Comparison of ENCODE assay signal across 9 cellular contexts in genomic region chr6:35611235-35611634, GRCh38.
A peak's percentile ranks its signal among the peaks of the same experiment; 100 is the strongest.
DNase-seq lines count a peak whose midpoint lies in the region; ATAC-seq and TF ChIP-seq lines count a peak whose summit lies in the region.
"Had no signal": no experiment of that assay in that cellular context is flagged by ENCODE, and none has a peak within 500 bp of the region (broad histone marks: within the 10 kb centered on the region; RNA-seq: fewer than 3 reads in every experiment).

No MANE protein-coding gene starts in this region.

- H3K27me3 Mint-ChIP-seq in activated CD8-positive, alpha-beta T cell treated with anti-CD3 and anti-CD28 coated beads, Interleukin-2, amount 10 ng/mL, durations not matched to agents 7 days and 5 days (ENCODE audit: low read depth): no peaks in the 10 kb centered on the region

- DNase-seq in GM12865 (ENCODE audit: low read depth): peak; percentile 46
- DNase-seq in activated CD8-positive, alpha-beta T cell treated with anti-CD3 and anti-CD28 coated beads, Interleukin-2, amount 10 ng/mL, durations not matched to agents 7 days and 5 days: peak; percentile 44
- DNase-seq in Right ventricle myocardium superior: no peak
- DNase-seq in stimulated activated naive CD4-positive, alpha-beta T cell treated with Interleukin-2 at 50 U/mL for 16 hours (lab: John Stamatoyannopoulos, UW): peak; percentile 18
- DNase-seq in DMS153 (lab: John Stamatoyannopoulos, UW): no peak
- DNase-seq in cerebellar cortex (ENCODE audit: low spot score): no peak
- no peak for DNase-seq in NCI-H128 (lab: John Stamatoyannopoulos, UW; ENCODE audit: unreplicated experiment)
- DNase-seq: NCI-H2107 had no signal

- no peak for TF ChIP-seq CTCF in GM12865 (IDR thresholded peaks at IDR 0.05; ENCODE audit: insufficient read depth, low read depth, low read length, missing control alignments)

- CTCF ChIA-PET in activated CD8-positive, alpha-beta T cell treated with anti-CD3 and anti-CD28 coated beads, Interleukin-2, amount 10 ng/mL, durations not matched to agents 7 days and 5 days (lab: Charles Lee): interaction anchor here (1.2 to 3.3 kb wide), 5 partner anchors 8 to 88 kb away, joined by 3 to 14 read pairs (median 6); no protein-coding TSS in a partner anchor

- peak; percentile 79 for ATAC-seq in activated CD8-positive, alpha-beta T cell treated with anti-CD3 and anti-CD28 coated beads, Interleukin-2, amount 10 ng/mL, durations not matched to agents 7 days and 5 days
- peak; percentile 34 for ATAC-seq in Right ventricle myocardium superior (ENCODE audit: poor library complexity)

- H3K27ac Mint-ChIP-seq in activated CD8-positive, alpha-beta T cell treated with anti-CD3 and anti-CD28 coated beads, Interleukin-2, amount 10 ng/mL, durations not matched to agents 7 days and 5 days: peak overlapping the region; percentile 76
- H3K27ac Mint-ChIP-seq: neural progenitor cell had no signal

- no peak overlapping the region for H3K4me3 ChIP-seq in GM12865 (ENCODE audit: low read depth, low read length)
- H3K4me3 ChIP-seq: neural progenitor cell had no signal

- POLR2A ChIA-PET in activated CD8-positive, alpha-beta T cell treated with anti-CD3 and anti-CD28 coated beads, Interleukin-2, amount 10 ng/mL, durations not matched to agents 7 days and 5 days (lab: Charles Lee): interaction anchor here (1.1 to 1.8 kb wide), 2 partner anchors 9 to 11 kb away, joined by 3 to 4 read pairs; no protein-coding TSS in a partner anchor

- H3K36me3 Mint-ChIP-seq in activated CD8-positive, alpha-beta T cell treated with anti-CD3 and anti-CD28 coated beads, Interleukin-2, amount 10 ng/mL, durations not matched to agents 7 days and 5 days (ENCODE audit: low read depth): peaks cover 74% of the 10 kb centered on the region

- H3K4me1 Mint-ChIP-seq in activated CD8-positive, alpha-beta T cell treated with anti-CD3 and anti-CD28 coated beads, Interleukin-2, amount 10 ng/mL, durations not matched to agents 7 days and 5 days (ENCODE audit: low read depth): peaks cover 38% of the 10 kb centered on the region
- H3K4me1 Mint-ChIP-seq: neural progenitor cell had no signal

- intact Hi-C loops in Right ventricle myocardium superior (cut with DNase I): no loop called here

- no peaks in the 10 kb centered on the region for H3K9me3 Mint-ChIP-seq in activated CD8-positive, alpha-beta T cell treated with anti-CD3 and anti-CD28 coated beads, Interleukin-2, amount 10 ng/mL, durations not matched to agents 7 days and 5 days (ENCODE audit: insufficient read depth)
- H3K9me3 Mint-ChIP-seq: neural progenitor cell had no signal

- peak overlapping the region; percentile 42 for H3K4me3 Mint-ChIP-seq in activated CD8-positive, alpha-beta T cell treated with anti-CD3 and anti-CD28 coated beads, Interleukin-2, amount 10 ng/mL, durations not matched to agents 7 days and 5 days
- H3K4me3 Mint-ChIP-seq: neural progenitor cell had no signal

Comparison
In these comparisons a context has a peak if more than half of its experiments do, and no peak if none do; other contexts are left out.
1. DNase-seq: peak in GM12865 (single experiment), activated CD8-positive, alpha-beta T cell treated with anti-CD3 and anti-CD28 coated beads, Interleukin-2, amount 10 ng/mL, durations not matched to agents 7 days and 5 days (single experiment) and stimulated activated naive CD4-positive, alpha-beta T cell treated with Interleukin-2 at 50 U/mL for 16 hours (single experiment); none in Right ventricle myocardium superior (single experiment), DMS153 (single experiment), cerebellar cortex (single experiment) and NCI-H128 (single experiment).